In genomic region chr10:128571071-128571470, GRCh38 we compare ENCODE assay signal across 7 cellular contexts.
"Had no signal": no experiment of that assay in that cellular context is flagged by ENCODE, and none has a peak within 500 bp of the region (broad histone marks: within the 10 kb centered on the region; RNA-seq: fewer than 3 reads in every experiment).

No MANE protein-coding gene starts in this region.

- H3K4me3 Mint-ChIP-seq: HFFc6, IgD-negative memory B cell had no signal

- H3K9me3 ChIP-seq: HAP-1 had no signal

- H3K27ac ChIP-seq: GM23248, HL-60 had no signal

- H3K9me3 Mint-ChIP-seq: IgD-negative memory B cell had no signal

- H3K27ac Mint-ChIP-seq: HFFc6, IgD-negative memory B cell had no signal

- H3K4me1 ChIP-seq: HAP-1 had no signal

- H3K36me3 ChIP-seq: HAP-1 had no signal

- H2AFZ ChIP-seq: GM23248 had no signal

- H3K4me1 Mint-ChIP-seq: IgD-negative memory B cell had no signal

- DNase-seq: GM23248, HFFc6, KG1 had no signal

- H3K9ac ChIP-seq: GM23248 had no signal

- ATAC-seq: HepG2 had no signal

- FAIRE-seq: HepG2 had no signal

- H3K4me3 ChIP-seq: GM23248, HAP-1 had no signal
